In genomic region chr5:173746050-173746449, GRCh38 we compare ENCODE assay signal across 21 cellular contexts.
DNase-seq lines count a peak whose midpoint lies in the region; FAIRE-seq and TF ChIP-seq lines count a peak whose summit lies in the region.
"Had no signal": no experiment of that assay in that cellular context is flagged by ENCODE, and none has a peak within 500 bp of the region (broad histone marks: within the 10 kb centered on the region; RNA-seq: fewer than 3 reads in every experiment).

No MANE protein-coding gene starts in this region.

- H3K9me3 Mint-ChIP-seq in activated CD4-positive, alpha-beta T cell treated with anti-CD3 and anti-CD28 coated beads, Interleukin-2, amount 10 ng/mL, durations not matched to agents 7 days and 5 days: no peaks in the 10 kb centered on the region
- H3K9me3 Mint-ChIP-seq: activated T-cell treated with anti-CD3 and anti-CD28 coated beads, Interleukin-2, amount 50 U/mL, for 72 hours; stimulated activated naive B cell treated with anti-CD40 and anti-IgM and Interleukin-4, amounts not matched to agents 10 μg/mL and 1 μg/mL and 100 μg/mL, for 72 hours had no signal

- POLR2A ChIA-PET in activated CD4-positive, alpha-beta T cell treated with anti-CD3 and anti-CD28 coated beads, Interleukin-2, amount 10 ng/mL, durations not matched to agents 7 days and 5 days (lab: Charles Lee): no interaction called here

- DNase-seq in MM.1S (peak; percentile 86), bronchial epithelial cell (ENCODE audit: low read depth) (peak; percentile 43), mesenteric fat pad (ENCODE audit: low spot score) (no peak), NCI-H446 treated with DMSO at 0.1 percent for 48 hours (lab: John Stamatoyannopoulos, UW) (no peak)
- DNase-seq in activated CD4-positive, alpha-beta T cell treated with anti-CD3 and anti-CD28 coated beads, Interleukin-2, amount 10 ng/mL, durations not matched to agents 7 days and 5 days: no peak
- no peak for DNase-seq in stimulated activated CD4-positive, alpha-beta T cell treated with anti-CD3 and anti-CD28 coated beads, Interleukin-12 subunit alpha, Interleukin-12 subunit beta, amount 100 ng/mL, for 4 hours
- DNase-seq: activated CD8-positive, alpha-beta T cell treated with anti-CD3 and anti-CD28 coated beads, Interleukin-2, amount 10 ng/mL, durations not matched to agents 7 days and 5 days; activated T-cell treated with anti-CD3 and anti-CD28 coated beads, Interleukin-2, amount 50 U/mL, for 72 hours; AML-193; DMS153; foreskin fibroblast; naive thymus-derived CD8-positive, alpha-beta T cell; NCI-H187; NCI-H524 treated with DMSO at 0.1 percent for 48 hours; psoas muscle; stimulated activated naive B cell treated with anti-CD40 and anti-IgM and Interleukin-4, amounts not matched to agents 10 μg/mL and 1 μg/mL and 100 μg/mL, for 72 hours had no signal

- no peak overlapping the region for H3K27ac Mint-ChIP-seq in activated CD4-positive, alpha-beta T cell treated with anti-CD3 and anti-CD28 coated beads, Interleukin-2, amount 10 ng/mL, durations not matched to agents 7 days and 5 days
- H3K27ac Mint-ChIP-seq: activated CD8-positive, alpha-beta T cell treated with anti-CD3 and anti-CD28 coated beads, Interleukin-2, amount 10 ng/mL, durations not matched to agents 7 days and 5 days; activated T-cell treated with anti-CD3 and anti-CD28 coated beads, Interleukin-2, amount 50 U/mL, for 72 hours; naive thymus-derived CD8-positive, alpha-beta T cell had no signal

- H3K79me2 ChIP-seq in MM.1S (ENCODE audit: low read length): peaks cover 33% of the 10 kb centered on the region

- H3K4me3 Mint-ChIP-seq in activated CD4-positive, alpha-beta T cell treated with anti-CD3 and anti-CD28 coated beads, Interleukin-2, amount 10 ng/mL, durations not matched to agents 7 days and 5 days: no peak overlapping the region
- H3K4me3 Mint-ChIP-seq: activated CD8-positive, alpha-beta T cell treated with anti-CD3 and anti-CD28 coated beads, Interleukin-2, amount 10 ng/mL, durations not matched to agents 7 days and 5 days; activated T-cell treated with anti-CD3 and anti-CD28 coated beads, Interleukin-2, amount 50 U/mL, for 72 hours; naive thymus-derived CD8-positive, alpha-beta T cell had no signal

- peak overlapping the region; percentile 96 for H3K4me2 ChIP-seq in MM.1S (ENCODE audit: low read depth, low read length)

- H3K9me3 ChIP-seq in ES-I3 (ENCODE audit: control insufficient read depth, insufficient read depth, low read length): no peaks in the 10 kb centered on the region
- H3K9me3 ChIP-seq in MM.1S (replicated peaks; ENCODE audit: insufficient read depth, low read length): no peaks in the 10 kb centered on the region
- no peaks in the 10 kb centered on the region for H3K9me3 ChIP-seq in neutrophil
- H3K9me3 ChIP-seq: psoas muscle, tibial nerve had no signal

- peaks cover 46% of the 10 kb centered on the region for H3F3A ChIP-seq in MM.1S (ENCODE audit: insufficient read depth, low read length)

- H3K36me3 ChIP-seq in ES-I3 (ENCODE audit: insufficient read depth, low read length) (no peaks in the 10 kb centered on the region; the same call in 1 of the 2 replicates), MM.1S (replicated peaks; ENCODE audit: insufficient read depth, low read length) (no peaks in the 10 kb centered on the region), bronchial epithelial cell (ENCODE audit: control insufficient read depth, insufficient read depth, low read length) (no peaks in the 10 kb centered on the region), neutrophil (no peaks in the 10 kb centered on the region)
- H3K36me3 ChIP-seq: tibial nerve had no signal

- H3K36me3 Mint-ChIP-seq in activated CD4-positive, alpha-beta T cell treated with anti-CD3 and anti-CD28 coated beads, Interleukin-2, amount 10 ng/mL, durations not matched to agents 7 days and 5 days (ENCODE audit: low read depth): no peaks in the 10 kb centered on the region
- H3K36me3 Mint-ChIP-seq: naive thymus-derived CD8-positive, alpha-beta T cell; stimulated activated naive B cell treated with anti-CD40 and anti-IgM and Interleukin-4, amounts not matched to agents 10 μg/mL and 1 μg/mL and 100 μg/mL, for 72 hours had no signal

- no peaks in the 10 kb centered on the region for H3K9me2 ChIP-seq in MM.1S (replicated peaks; ENCODE audit: insufficient read depth, low read length)

- H3K4me1 Mint-ChIP-seq in activated CD4-positive, alpha-beta T cell treated with anti-CD3 and anti-CD28 coated beads, Interleukin-2, amount 10 ng/mL, durations not matched to agents 7 days and 5 days: peaks cover 2% of the 10 kb centered on the region

- H3K27ac ChIP-seq in MM.1S (ENCODE audit: low read length) (peak overlapping the region; percentile 99), neutrophil (peak overlapping the region; percentile 23)
- H3K27ac ChIP-seq: HL-60, psoas muscle, VCaP had no signal

- H3K4me1 ChIP-seq in ES-I3 (ENCODE audit: insufficient read depth, low read length): peaks cover 34% of the 10 kb centered on the region
- peaks cover 36% of the 10 kb centered on the region for H3K4me1 ChIP-seq in MM.1S (ENCODE audit: low read length)
- H3K4me1 ChIP-seq in neutrophil (ENCODE audit: control insufficient read depth in 1 of 2, insufficient read depth in 1 of 2, low read depth in 1 of 2, low read length in 1 of 2): peaks cover 6 to 36% of the 10 kb centered on the region in 2 experiments

- H3K9ac ChIP-seq in ES-I3 (ENCODE audit: low read depth, low read length) (peak overlapping the region; percentile 17; the same call in 1 of the 2 replicates), MM.1S (ENCODE audit: low read length) (peak overlapping the region; percentile 96)

- H4K20me1 ChIP-seq in MM.1S (ENCODE audit: insufficient read depth, low read length): no peaks in the 10 kb centered on the region

- H3K4me3 ChIP-seq in MM.1S (ENCODE audit: low read length) (peak overlapping the region; percentile 67), bronchial epithelial cell (ENCODE audit: low read depth, low read length) (no peak overlapping the region), neutrophil (ENCODE audit: low read depth in 1 of 2, low read length in 1 of 2) (no peak overlapping the region)
- H3K4me3 ChIP-seq: psoas muscle, tibial nerve had no signal

- FAIRE-seq in bronchial epithelial cell (lab: Jason Lieb, UNC): no peak

- TF ChIP-seq CTCF in MM.1S (IDR thresholded peaks at IDR 0.05; ENCODE audit: low read length) (no peak), bronchial epithelial cell (IDR thresholded peaks at IDR 0.05; ENCODE audit: insufficient read depth, low read length, severe bottlenecking) (no peak), neutrophil (IDR thresholded peaks at IDR 0.05) (no peak)

- peak overlapping the region; percentile 46 for H2AFZ ChIP-seq in MM.1S (ENCODE audit: low read length)

- CTCF ChIA-PET in activated CD4-positive, alpha-beta T cell treated with anti-CD3 and anti-CD28 coated beads, Interleukin-2, amount 10 ng/mL, durations not matched to agents 7 days and 5 days (lab: Charles Lee): interaction anchor here (0.6 kb wide), 1 partner anchor 682 kb away, joined by 4 read pairs; no protein-coding TSS in a partner anchor

- H3K27me3 ChIP-seq in MM.1S (replicated peaks; ENCODE audit: insufficient read depth, low read length) (no peaks in the 10 kb centered on the region), bronchial epithelial cell (ENCODE audit: control insufficient read depth, insufficient read depth, low read length) (no peaks in the 10 kb centered on the region), neutrophil (no peaks in the 10 kb centered on the region)
- H3K27me3 ChIP-seq: tibial nerve had no signal

- H3K27me3 Mint-ChIP-seq in activated CD4-positive, alpha-beta T cell treated with anti-CD3 and anti-CD28 coated beads, Interleukin-2, amount 10 ng/mL, durations not matched to agents 7 days and 5 days: no peaks in the 10 kb centered on the region
- H3K27me3 Mint-ChIP-seq: stimulated activated naive B cell treated with anti-CD40 and anti-IgM and Interleukin-4, amounts not matched to agents 10 μg/mL and 1 μg/mL and 100 μg/mL, for 72 hours had no signal

Comparison
In these comparisons a context has a peak if more than half of its experiments do, and no peak if none do; other contexts are left out.
1. DNase-seq: peak in MM.1S (single experiment) and bronchial epithelial cell (single experiment); none in mesenteric fat pad (single experiment), activated CD4-positive, alpha-beta T cell treated with anti-CD3 and anti-CD28 coated beads, Interleukin-2, amount 10 ng/mL, durations not matched to agents 7 days and 5 days (single experiment), stimulated activated CD4-positive, alpha-beta T cell treated with anti-CD3 and anti-CD28 coated beads, Interleukin-12 subunit alpha, Interleukin-12 subunit beta, amount 100 ng/mL, for 4 hours (single experiment) and NCI-H446 treated with DMSO at 0.1 percent for 48 hours (single experiment).